8 cellular contexts compared by ENCODE assay signal in the genomic region with DNA sequence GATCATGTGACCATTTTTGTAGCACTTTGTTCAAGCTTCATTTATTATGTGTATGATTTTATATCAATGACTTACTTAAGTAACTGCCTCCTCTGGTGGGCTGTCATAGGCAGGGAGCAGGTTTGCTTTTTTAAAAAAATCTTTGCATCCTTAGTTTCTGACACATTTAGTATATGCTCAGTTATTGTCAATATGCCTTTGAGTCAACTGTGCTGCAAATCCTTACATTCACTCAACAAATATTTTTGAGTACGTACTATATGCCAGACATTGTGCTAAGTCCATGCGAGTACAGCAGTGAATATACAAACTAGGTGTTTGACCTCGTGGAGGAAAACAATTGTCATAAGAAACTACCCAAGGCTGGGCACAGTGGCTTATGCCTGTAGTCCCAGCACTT.
"Had no signal": no experiment of that assay in that cellular context is flagged by ENCODE, and none has a peak within 500 bp of the region (broad histone marks: within the 10 kb centered on the region; RNA-seq: fewer than 3 reads in every experiment).

No MANE protein-coding gene starts in this region.

- H3K36me3 Mint-ChIP-seq: IgD-negative memory B cell had no signal

- H3K4me3 ChIP-seq: GM23248 had no signal

- H3K27ac Mint-ChIP-seq: H9, IgD-negative memory B cell had no signal

- H2AFZ ChIP-seq: GM23248 had no signal

- FAIRE-seq: H1, H54, HTR-8/SVneo had no signal

- DNase-seq: GM23248, H9, HCEC 1CT, KG1 had no signal

- H3K4me3 Mint-ChIP-seq: H9, IgD-negative memory B cell had no signal

- H3K9ac ChIP-seq: GM23248 had no signal

- H3K27ac ChIP-seq: GM23248 had no signal

- H3K27me3 Mint-ChIP-seq: IgD-negative memory B cell had no signal
